15 cellular contexts compared by ENCODE assay signal in the genomic region with DNA sequence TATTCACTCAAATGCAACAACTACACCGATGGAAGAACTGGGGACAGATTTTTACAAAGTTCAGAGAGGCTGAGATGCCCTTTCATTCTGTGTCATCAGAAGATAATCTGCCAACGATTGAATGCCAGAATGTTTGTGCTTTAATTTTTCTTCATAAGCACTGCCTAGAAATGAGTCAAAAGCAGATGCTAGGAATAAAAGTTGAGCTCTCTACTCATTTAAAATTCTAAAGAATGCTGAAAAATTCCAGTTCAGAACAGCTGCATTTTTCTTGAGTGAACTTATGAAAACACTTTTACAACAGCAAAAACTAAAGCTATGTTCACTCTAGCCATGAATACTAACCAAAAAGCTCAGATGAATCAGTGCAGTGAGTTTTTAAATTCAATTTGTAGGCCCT. TPM values are rescaled to one million over a fixed set of nuclear protein-coding genes. Genes with fewer than 3 reads are reported as not detected.
DNase-seq lines count a peak whose midpoint lies in the region; FAIRE-seq and TF ChIP-seq lines count a peak whose summit lies in the region.
"Had no signal": no experiment of that assay in that cellular context is flagged by ENCODE, and none has a peak within 500 bp of the region (broad histone marks: within the 10 kb centered on the region; RNA-seq: fewer than 3 reads in every experiment).

No MANE protein-coding gene starts in this region.

- peak; percentile 62 for DNase-seq in AG08395 (ENCODE audit: low spot score)
- peak; percentile 58 for DNase-seq in GM04504 (ENCODE audit: low read depth)
- DNase-seq in activated T-helper 2 cell treated with anti-CD3 and anti-CD28 coated beads, Interferon-gamma antibody, Interleukin-2, Interleukin-4, amounts not matched to agents 10 μg/mL and 5 μg/mL and 100 μg/mL, durations not matched to agents 14 hours and 24 hours and 36 hours (ENCODE audit: low spot score): no peak
- peak; percentile 49 for DNase-seq in fibroblast of the conjunctiva (ENCODE audit: low read depth)
- no peak for DNase-seq in H54 (ENCODE audit: insufficient read length, low spot score)
- DNase-seq in activated CD4-positive, CD25-positive, alpha-beta regulatory T cell treated with anti-CD3 and anti-CD28 coated beads, Interleukin-2, amount 50 U/mL, for 72 hours: no peak
- DNase-seq in DMS114 treated with DMSO at 0.1 percent for 48 hours (lab: John Stamatoyannopoulos, UW; ENCODE audit: unreplicated experiment): no peak
- DNase-seq in SKM-1 (lab: John Stamatoyannopoulos, UW; ENCODE audit: unreplicated experiment): no peak
- DNase-seq: aorta; KBM-7; NCI-H1436 treated with DMSO at 0.1 percent for 48 hours; NCI-H526 treated with DMSO at 0.1 percent for 48 hours; stimulated activated CD4-positive, alpha-beta T cell treated with anti-CD3 and anti-CD28 coated beads, Interleukin-4, amount 100 ng/mL, for 24 hours; stimulated activated naive CD4-positive, alpha-beta T cell had no signal

- no peak for TF ChIP-seq POLR2A in H54 (IDR thresholded peaks at IDR 0.05; ENCODE audit: low read depth, low read length)

- peaks cover 41% of the 10 kb centered on the region for H3K4me1 Mint-ChIP-seq in activated T-helper 2 cell treated with anti-CD3 and anti-CD28 coated beads, Interferon-gamma antibody, Interleukin-2, Interleukin-4, amounts not matched to agents 10 μg/mL and 5 μg/mL and 100 μg/mL, durations not matched to agents 14 hours and 24 hours and 36 hours (ENCODE audit: low read depth)

- no peak overlapping the region for H3K4me3 Mint-ChIP-seq in activated T-helper 2 cell treated with anti-CD3 and anti-CD28 coated beads, Interferon-gamma antibody, Interleukin-2, Interleukin-4, amounts not matched to agents 10 μg/mL and 5 μg/mL and 100 μg/mL, durations not matched to agents 14 hours and 24 hours and 36 hours (ENCODE audit: low read depth)
- H3K4me3 Mint-ChIP-seq: CD14-positive monocyte had no signal

- peaks cover 73% of the 10 kb centered on the region for H3K36me3 Mint-ChIP-seq in activated T-helper 2 cell treated with anti-CD3 and anti-CD28 coated beads, Interferon-gamma antibody, Interleukin-2, Interleukin-4, amounts not matched to agents 10 μg/mL and 5 μg/mL and 100 μg/mL, durations not matched to agents 14 hours and 24 hours and 36 hours (ENCODE audit: low read depth)

- H3K27ac Mint-ChIP-seq in activated T-helper 2 cell treated with anti-CD3 and anti-CD28 coated beads, Interferon-gamma antibody, Interleukin-2, Interleukin-4, amounts not matched to agents 10 μg/mL and 5 μg/mL and 100 μg/mL, durations not matched to agents 14 hours and 24 hours and 36 hours: peak overlapping the region; percentile 89
- H3K27ac Mint-ChIP-seq: CD14-positive monocyte had no signal

- intact Hi-C loops in activated T-helper 2 cell treated with anti-CD3 and anti-CD28 coated beads, Interferon-gamma antibody, Interleukin-2, Interleukin-4, amounts not matched to agents 10 μg/mL and 5 μg/mL and 100 μg/mL, durations not matched to agents 14 hours and 24 hours and 36 hours (cut with micrococcal nuclease): loop anchor here (2.0 kb wide), 1 partner anchor 22 kb away; the partner anchor contains the start of gene FAM133B

- no peaks in the 10 kb centered on the region for H3K27me3 Mint-ChIP-seq in activated T-helper 2 cell treated with anti-CD3 and anti-CD28 coated beads, Interferon-gamma antibody, Interleukin-2, Interleukin-4, amounts not matched to agents 10 μg/mL and 5 μg/mL and 100 μg/mL, durations not matched to agents 14 hours and 24 hours and 36 hours (ENCODE audit: low read depth)

- H3K9me3 Mint-ChIP-seq in activated T-helper 2 cell treated with anti-CD3 and anti-CD28 coated beads, Interferon-gamma antibody, Interleukin-2, Interleukin-4, amounts not matched to agents 10 μg/mL and 5 μg/mL and 100 μg/mL, durations not matched to agents 14 hours and 24 hours and 36 hours: no peaks in the 10 kb centered on the region
- H3K9me3 Mint-ChIP-seq: CD14-positive monocyte had no signal

- FAIRE-seq in H54 (lab: Jason Lieb, UNC): no peak

RNA-seq across cellular contexts. Expression of gene FAM133B, which starts 22.3 kb away (rescaled TPM):
- total RNA-seq in activated T-helper 2 cell treated with anti-CD3 and anti-CD28 coated beads, Interferon-gamma antibody, Interleukin-2, Interleukin-4, amounts not matched to agents 10 μg/mL and 5 μg/mL and 100 μg/mL, durations not matched to agents 14 hours and 24 hours and 36 hours: 39.0 and 39.4 TPM in 2 replicates

Comparison
In these comparisons a context has a peak if more than half of its experiments do, and no peak if none do; other contexts are left out.
1. DNase-seq: peak in AG08395 (single experiment), GM04504 (single experiment) and fibroblast of the conjunctiva (single experiment); none in activated T-helper 2 cell treated with anti-CD3 and anti-CD28 coated beads, Interferon-gamma antibody, Interleukin-2, Interleukin-4, amounts not matched to agents 10 μg/mL and 5 μg/mL and 100 μg/mL, durations not matched to agents 14 hours and 24 hours and 36 hours (single experiment), H54 (single experiment), activated CD4-positive, CD25-positive, alpha-beta regulatory T cell treated with anti-CD3 and anti-CD28 coated beads, Interleukin-2, amount 50 U/mL, for 72 hours (single experiment), DMS114 treated with DMSO at 0.1 percent for 48 hours (single experiment) and SKM-1 (single experiment).